In the genomic region with DNA sequence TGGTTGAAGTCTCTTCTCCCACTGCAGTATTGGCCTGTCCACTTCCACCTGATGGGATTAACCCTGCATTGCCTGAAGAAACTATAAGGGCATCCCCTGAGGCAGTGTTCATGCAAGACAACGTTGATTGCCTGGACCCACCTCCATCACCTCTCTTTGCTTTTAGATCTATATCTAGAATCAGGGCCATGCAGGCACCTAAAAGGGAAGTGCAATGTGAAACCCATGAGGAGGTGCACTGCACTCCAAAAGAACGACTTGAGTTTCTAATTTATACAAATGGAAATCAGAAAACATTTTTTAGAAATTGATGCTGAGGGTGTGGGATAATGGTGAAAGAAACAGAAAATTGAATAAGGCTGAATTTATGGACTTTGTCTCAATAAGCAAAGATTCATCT, we compare ENCODE assay signal across 18 cellular contexts.
DNase-seq lines count a peak whose midpoint lies in the region; ATAC-seq and TF ChIP-seq lines count a peak whose summit lies in the region.
"Had no signal": no experiment of that assay in that cellular context is flagged by ENCODE, and none has a peak within 500 bp of the region (broad histone marks: within the 10 kb centered on the region; RNA-seq: fewer than 3 reads in every experiment).

No MANE protein-coding gene starts in this region.

- H4K20me1 ChIP-seq in OCI-LY3 (ENCODE audit: insufficient read depth, low read length) = no peaks in the 10 kb centered on the region

- H3K27me3 ChIP-seq in OCI-LY3 (ENCODE audit: low read depth, low read length) = no peaks in the 10 kb centered on the region
- no peaks in the 10 kb centered on the region for H3K27me3 ChIP-seq in spleen (replicated peaks in 1 of 7)

- intact Hi-C loops in spleen (cut with DNase I; ENCODE audit: low total_unique reads) = no loop called here

- no peak for TF ChIP-seq POLR2A in spleen (IDR thresholded peaks at IDR 0.05)

- H3K4me3 ChIP-seq in OCI-LY3 (ENCODE audit: low read length) (no peak overlapping the region), spleen (no peak overlapping the region)
- H3K4me3 ChIP-seq: A549, GM23338 had no signal

- H3K9ac ChIP-seq in OCI-LY3 (ENCODE audit: low read length) = no peak overlapping the region

- H3K9me3 ChIP-seq in OCI-LY3 (ENCODE audit: insufficient read depth, low read length) (no peaks in the 10 kb centered on the region), spleen (no peaks in the 10 kb centered on the region)
- H3K9me3 ChIP-seq: A549, Caco-2 had no signal

- no peak overlapping the region for H3K4me2 ChIP-seq in OCI-LY3 (ENCODE audit: low read length)
- H3K4me2 ChIP-seq: A549, GM23338 had no signal

- H3K27ac ChIP-seq in OCI-LY3 (ENCODE audit: low read length) (no peak overlapping the region), spleen (no peak overlapping the region)
- H3K27ac ChIP-seq: 22Rv1, A549, C4-2B had no signal

- 19 to 29% (median 26%) methylated on average over 2 of the region's 2 CpGs for WGBS in spleen, 5 donors

- DNase-seq in NCI-H82 (lab: John Stamatoyannopoulos, UW) = peak; percentile 2
- DNase-seq in NCI-H82 treated with DMSO at 0.1 percent for 48 hours (lab: John Stamatoyannopoulos, UW; ENCODE audit: unreplicated experiment) = no peak
- peak; percentile 14 for DNase-seq in UCSD-AML1 (lab: John Stamatoyannopoulos, UW; ENCODE audit: unreplicated experiment)
- no peak for DNase-seq in activated CD4-positive, alpha-beta T cell treated with anti-CD3 and anti-CD28 coated beads, Interleukin-2, amount 50 U/mL, for 4 hours
- no peak for DNase-seq in SIG-M5 treated with dmso at 0.1 percent for 504 hours (lab: John Stamatoyannopoulos, UW; ENCODE audit: unreplicated experiment)
- DNase-seq in spleen = no peak
- DNase-seq: AML-193; Caco-2; CD4-positive, alpha-beta T cell; H7; HFFc6 had no signal

- no peak for TF ChIP-seq CTCF in OCI-LY3 (IDR thresholded peaks at IDR 0.05; ENCODE audit: low read depth, low read length)
- TF ChIP-seq CTCF in spleen (IDR thresholded peaks at IDR 0.05 in 8 of 11, conservative IDR thresholded peaks at IDR 0.05 in 3 of 11) = no peak

- no peaks in the 10 kb centered on the region for H3K79me2 ChIP-seq in OCI-LY3 (ENCODE audit: low read length)

- no peak for ATAC-seq in HG02623 (IDR thresholded peaks at IDR 0.05; ENCODE audit: unreplicated experiment)
- ATAC-seq: A549, GM23338, HCT116 had no signal

- H3K4me1 ChIP-seq in OCI-LY3 (ENCODE audit: low read length) (no peaks in the 10 kb centered on the region), spleen (no peaks in the 10 kb centered on the region)
- H3K4me1 ChIP-seq: A549 had no signal

- H3K36me3 ChIP-seq in OCI-LY3 (replicated peaks; ENCODE audit: low read depth, low read length) = no peaks in the 10 kb centered on the region
- no peaks in the 10 kb centered on the region for H3K36me3 ChIP-seq in spleen

- 0 out of 2 replicates have a peak overlapping the region, but pooled peaks have one; percentile 28 for H2AFZ ChIP-seq in OCI-LY3 (ENCODE audit: low read depth, low read length)

Comparison
In these comparisons a context has a peak if more than half of its experiments do, and no peak if none do; other contexts are left out.
1. DNase-seq: peak in NCI-H82 (single experiment) and UCSD-AML1 (single experiment); none in NCI-H82 treated with DMSO at 0.1 percent for 48 hours (single experiment), activated CD4-positive, alpha-beta T cell treated with anti-CD3 and anti-CD28 coated beads, Interleukin-2, amount 50 U/mL, for 4 hours (0 of 2), SIG-M5 treated with dmso at 0.1 percent for 504 hours (single experiment) and spleen (single experiment).